8 cellular contexts compared by ENCODE assay signal in the genomic region with DNA sequence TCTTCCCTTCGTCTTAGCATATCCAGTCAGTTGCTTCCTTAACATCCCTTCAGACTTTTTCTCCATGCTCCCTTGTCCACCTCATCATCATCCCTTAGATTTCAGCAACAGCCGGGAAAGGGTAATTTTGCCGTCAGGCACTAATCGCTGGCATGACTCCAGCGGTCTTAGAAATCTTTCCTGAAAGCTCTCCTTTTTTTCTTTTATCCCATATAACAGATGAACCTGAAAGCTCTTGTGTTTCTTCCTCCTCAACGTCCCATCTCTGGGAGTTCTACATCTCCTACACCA. TPM values are rescaled to one million over a fixed set of nuclear protein-coding genes. Genes with fewer than 3 reads are reported as not detected.
DNase-seq lines count a peak whose midpoint lies in the region; ATAC-seq, FAIRE-seq and TF ChIP-seq lines count a peak whose summit lies in the region.

No MANE protein-coding gene starts in this region.

- no peak overlapping the region for H3K27ac Mint-ChIP-seq in natural killer cell

- peak overlapping the region; percentile 94 for H3K9ac ChIP-seq in HUES64 (ENCODE audit: low read depth, low read length)

- peak overlapping the region; percentile 92 for H3K4me3 ChIP-seq in ACC112 (ENCODE audit: low read depth, low read length)
- peak overlapping the region; percentile 77 for H3K4me3 ChIP-seq in HUES64 (ENCODE audit: low read length)
- peak overlapping the region; percentile 55 for H3K4me3 ChIP-seq in bronchial epithelial cell (ENCODE audit: low read depth, low read length)
- peak overlapping the region; percentile 60 for H3K4me3 ChIP-seq in mesodermal cell (ENCODE audit: extremely low read depth, insufficient read depth, low read length, poor library complexity, severe bottlenecking)

- no peaks in the 10 kb centered on the region for H3K36me3 Mint-ChIP-seq in natural killer cell

- peak overlapping the region; percentile 10 for H2AFZ ChIP-seq in ACC112 (ENCODE audit: low read length, unreplicated experiment)

- H3K9me3 Mint-ChIP-seq in natural killer cell = no peaks in the 10 kb centered on the region

- H3K27me3 ChIP-seq in ACC112 (ENCODE audit: insufficient read depth, low read length) = no peaks in the 10 kb centered on the region
- no peaks in the 10 kb centered on the region for H3K27me3 ChIP-seq in HUES64 (ENCODE audit: insufficient read depth, low read length)
- H3K27me3 ChIP-seq in bronchial epithelial cell (ENCODE audit: control insufficient read depth, insufficient read depth, low read length) = no peaks in the 10 kb centered on the region

- FAIRE-seq in bronchial epithelial cell (lab: Jason Lieb, UNC) = no peak

- DNase-seq in bronchial epithelial cell (ENCODE audit: low read depth) (no peak), H4 (ENCODE audit: low spot score) (no peak), activated gamma-delta T cell (lab: John Stamatoyannopoulos, UW) (no peak), natural killer cell (no peak)

- TF ChIP-seq CTCF in bronchial epithelial cell (IDR thresholded peaks at IDR 0.05; ENCODE audit: insufficient read depth, low read length, severe bottlenecking) (no peak), natural killer cell (IDR thresholded peaks at IDR 0.05) (no peak)

- H3K27me3 Mint-ChIP-seq in natural killer cell (ENCODE audit: low read depth in 2 of 2) = no peaks in the 10 kb centered on the region

- no peaks in the 10 kb centered on the region for H3K9me3 ChIP-seq in HUES64 (ENCODE audit: insufficient read depth, low read depth, low read length)
- H3K9me3 ChIP-seq in mesodermal cell (ENCODE audit: control insufficient read depth, low read length) = no peaks in the 10 kb centered on the region

- intact Hi-C loops in natural killer cell (cut with micrococcal nuclease) = loop anchor here (1.0 kb wide), 2 partner anchors 10 to 38 kb away; a partner anchor contains a TSS

- ATAC-seq in HG02678 (IDR thresholded peaks at IDR 0.05; ENCODE audit: unreplicated experiment) (no peak), natural killer cell (no peak)

- no peak overlapping the region for H3K4me3 Mint-ChIP-seq in natural killer cell

- H3K4me1 ChIP-seq in ACC112 (ENCODE audit: control insufficient read depth, insufficient read depth, low read length, unreplicated experiment) (peaks cover 13% of the 10 kb centered on the region), HUES64 (ENCODE audit: insufficient read depth, low read length) (peaks cover 16% of the 10 kb centered on the region; the same call in 1 of the 2 replicates), mesodermal cell (ENCODE audit: control insufficient read depth, insufficient read depth, low read length, poor library complexity, severe bottlenecking) (no peaks in the 10 kb centered on the region)

- peak overlapping the region; percentile 98 for H3K27ac ChIP-seq in ACC112 (ENCODE audit: low read depth, low read length)
- H3K27ac ChIP-seq in HUES64 (ENCODE audit: low read depth, low read length) = peak overlapping the region; percentile 99
- peak overlapping the region; percentile 100 for H3K27ac ChIP-seq in mesodermal cell (ENCODE audit: low read depth, low read length, severe bottlenecking)

- 33% methylated on average over 6 of the region's 6 CpGs for WGBS in HUES64
- 50 to 52% methylated on average over 5 of the region's 6 CpGs for WGBS in mesodermal cell (ENCODE audit: insufficient coverage in 2 of 2), 2 experiments

- H3K79me2 ChIP-seq in ACC112 (ENCODE audit: control insufficient read depth, insufficient read depth, low read length, unreplicated experiment) = peaks cover 22% of the 10 kb centered on the region

- H3K36me3 ChIP-seq in ACC112 (ENCODE audit: insufficient read depth, low read length) (no peaks in the 10 kb centered on the region), HUES64 (ENCODE audit: insufficient read depth, low read length) (no peaks in the 10 kb centered on the region), bronchial epithelial cell (ENCODE audit: control insufficient read depth, insufficient read depth, low read length) (no peaks in the 10 kb centered on the region), mesodermal cell (ENCODE audit: control insufficient read depth, insufficient read depth, low read length) (no peaks in the 10 kb centered on the region)

- H3K4me1 Mint-ChIP-seq in natural killer cell = no peaks in the 10 kb centered on the region

RNA-seq across cellular contexts. Expression of a gene that starts 10.4 kb away (rescaled TPM):
- 3.7 TPM for polyA plus RNA-seq in HUES64 (2013, experiment 1 of 2)
- polyA plus RNA-seq in HUES64 (2013, experiment 2 of 2) = 5.2 TPM
- total RNA-seq in bronchial epithelial cell (17.6 and 22.9 TPM in 2 replicates), natural killer cell (1 to 10 TPM; 7.0 to 8.3 (median 7.9) TPM)
- 2.4 TPM for polyA plus RNA-seq in mesodermal cell (2013, experiment 1 of 2)
- polyA plus RNA-seq in mesodermal cell (2013, experiment 2 of 2) = 2.4 TPM
- 2.9 and 3.0 TPM in 2 replicates for total RNA-seq in H4 (2014; rRNA removed; shearing (Covaris generic))

RNA-seq across cellular contexts. Expression of a gene that starts 28.7 kb away (rescaled TPM):
- polyA plus RNA-seq in HUES64 (2013, experiment 1 of 2) = 36.8 TPM
- polyA plus RNA-seq in HUES64 (2013, experiment 2 of 2) = 37.2 TPM
- total RNA-seq in bronchial epithelial cell = 0.26 and 1.1 TPM in 2 replicates
- 53.0 TPM for polyA plus RNA-seq in mesodermal cell (2013, experiment 1 of 2)
- 42.6 TPM for polyA plus RNA-seq in mesodermal cell (2013, experiment 2 of 2)
- total RNA-seq in H4 (2014; rRNA removed; shearing (Covaris generic)) = 16.4 and 18.1 TPM in 2 replicates
- total RNA-seq in natural killer cell = 1 to 10 TPM in 2 of 3 donors, under 1 TPM in 1; 0.73 to 3.9 (median 1.3) TPM

RNA-seq across cellular contexts. Expression of a gene that starts 38.7 kb away (rescaled TPM):
- 87.5 TPM for polyA plus RNA-seq in HUES64 (2013, experiment 1 of 2)
- polyA plus RNA-seq in HUES64 (2013, experiment 2 of 2) = 85.1 TPM
- total RNA-seq in bronchial epithelial cell (7.4 and 10.4 TPM in 2 replicates), natural killer cell (10 to 100 TPM; 67.3 to 73.7 (median 68.5) TPM)
- polyA plus RNA-seq in mesodermal cell (2013, experiment 1 of 2) = 60.7 TPM
- polyA plus RNA-seq in mesodermal cell (2013, experiment 2 of 2) = 58.0 TPM
- total RNA-seq in H4 (2014; rRNA removed; shearing (Covaris generic)) = 19.2 and 38.0 TPM in 2 replicates

RNA-seq across cellular contexts. Expression of a gene that starts 47.7 kb away (rescaled TPM):
- polyA plus RNA-seq in HUES64 (2013, experiment 1 of 2) = 2.0 TPM
- 1.8 TPM for polyA plus RNA-seq in HUES64 (2013, experiment 2 of 2)
- total RNA-seq in bronchial epithelial cell = 1.1 and 2.0 TPM in 2 replicates
- polyA plus RNA-seq in mesodermal cell (2013, experiment 1 of 2) = 13.1 TPM
- polyA plus RNA-seq in mesodermal cell (2013, experiment 2 of 2) = 12.6 TPM
- 2.6 and 2.9 TPM in 2 replicates for total RNA-seq in H4 (2014; rRNA removed; shearing (Covaris generic))
- 1 to 10 TPM; 1.8 to 3.0 (median 2.9) TPM for total RNA-seq in natural killer cell
